ENCODE assay signal across 28 cellular contexts in the genomic region with DNA sequence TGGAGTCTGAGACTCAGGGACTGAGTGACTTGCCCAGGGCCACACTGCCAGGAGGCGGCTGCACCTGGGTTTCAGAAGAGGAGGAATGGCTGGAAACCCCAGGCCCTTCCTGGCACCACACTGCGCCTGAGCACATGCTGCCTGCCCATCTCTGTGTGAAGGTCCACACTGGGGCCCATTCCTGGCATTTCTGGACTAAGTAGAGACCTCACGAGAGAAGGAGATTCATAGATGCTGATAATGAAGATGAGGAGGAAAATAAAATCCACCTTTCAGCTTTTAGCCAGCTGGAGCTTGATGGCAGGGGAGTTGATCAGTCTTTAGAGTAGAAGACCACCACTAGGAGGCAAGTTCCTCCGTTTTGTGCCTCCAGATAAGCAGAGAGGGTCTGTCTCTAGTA.
"Had no signal": no experiment of that assay in that cellular context is flagged by ENCODE, and none has a peak within 500 bp of the region (broad histone marks: within the 10 kb centered on the region; RNA-seq: fewer than 3 reads in every experiment).

No MANE protein-coding gene starts in this region.

- ATAC-seq: activated CD4-positive, alpha-beta T cell treated with anti-CD3 and anti-CD28 coated beads for 36 hours; activated CD8-positive, alpha-beta T cell treated with anti-CD3 and anti-CD28 coated beads, Interleukin-2, amount 10 ng/mL, durations not matched to agents 7 days and 5 days; activated T-cell treated with anti-CD3 and anti-CD28 coated beads, Interleukin-2, amount 50 U/mL, for 72 hours; esophagus mucosa; foreskin keratinocyte; gastrocnemius medialis; heart left ventricle; T-helper 17 cell had no signal

- DNase-seq: activated CD4-positive, alpha-beta memory T cell treated with anti-CD3 and anti-CD28 coated beads for 36 hours; activated CD4-positive, alpha-beta T cell treated with anti-CD3 and anti-CD28 coated beads for 36 hours; activated CD4-positive, alpha-beta T cell treated with anti-CD3 and anti-CD28 coated beads, Interleukin-2, amount 10 ng/mL, durations not matched to agents 24 days and 14 days; activated CD4-positive, CD25-positive, alpha-beta regulatory T cell; activated CD4-positive, CD25-positive, alpha-beta regulatory T cell treated with anti-CD3 and anti-CD28 coated beads, Interleukin-2, amount 50 U/mL, for 72 hours; activated CD8-positive, alpha-beta memory T cell treated with anti-CD3 and anti-CD28 coated beads, Interleukin-2, amount 50 U/mL, for 48 hours; activated CD8-positive, alpha-beta T cell treated with anti-CD3 and anti-CD28 coated beads, Interleukin-2, amount 10 ng/mL, durations not matched to agents 7 days and 5 days; activated effector memory CD4-positive, alpha-beta T cell treated with Interleukin-2 at 50 U/mL for 16 hours; activated gamma-delta T cell treated with Interleukin-2 at 50 U/mL for 16 hours; activated naive CD4-positive, alpha-beta T cell treated with anti-CD3 and anti-CD28 coated beads, Interleukin-2, amount 50 U/mL, for 16 hours; activated naive CD4-positive, alpha-beta T cell treated with Interleukin-2 at 50 U/mL for 16 hours; activated T-cell treated with anti-CD3 and anti-CD28 coated beads for 4 hours; activated T-cell treated with anti-CD3 and anti-CD28 coated beads, Interleukin-2, amount 50 U/mL, for 24 hours; activated T-cell treated with anti-CD3 and anti-CD28 coated beads, Interleukin-2, amount 50 U/mL, for 72 hours; amniotic stem cell; anterior cingulate cortex; brain microvascular endothelial cell; cortex of kidney; dermis blood vessel endothelial cell; effector CD8-positive, alpha-beta T cell; foreskin keratinocyte; gastrocnemius medialis; glutamatergic neuron; heart left ventricle; T-helper 1 cell; T-helper 17 cell; T1000 had no signal

- H3K4me3 ChIP-seq: gastrocnemius medialis, heart left ventricle had no signal

- H3K27ac ChIP-seq: brain microvascular endothelial cell, foreskin keratinocyte, gastrocnemius medialis, heart left ventricle had no signal
